ENCODE assay signal across 10 cellular contexts in genomic region chr7:361680-362415, GRCh38.
DNase-seq lines count a peak whose midpoint lies in the region; ATAC-seq lines count a peak whose summit lies in the region.
"Had no signal": no experiment of that assay in that cellular context is flagged by ENCODE, and none has a peak within 500 bp of the region (broad histone marks: within the 10 kb centered on the region; RNA-seq: fewer than 3 reads in every experiment).

No MANE protein-coding gene starts in this region.

- H4K20me1 ChIP-seq in BLaER1: no peaks in the 10 kb centered on the region

- peak overlapping the region; percentile 93 for H3K27ac ChIP-seq in BLaER1
- H3K27ac ChIP-seq in duodenal mucosa (ENCODE audit: low read depth, low read length): peak overlapping the region; percentile 4
- H3K27ac ChIP-seq: psoas muscle had no signal

- ATAC-seq in natural killer cell treated with Interleukin-12 subunit alpha and Interleukin-12 subunit beta and Interleukin-15 and Interleukin-18, amount 100 ng/mL, for 72 hours: no peak
- ATAC-seq in GM21447 (IDR thresholded peaks at IDR 0.05; ENCODE audit: unreplicated experiment): no peak
- ATAC-seq in HG03439 (IDR thresholded peaks at IDR 0.05; ENCODE audit: unreplicated experiment): no peak
- no peak for ATAC-seq in HG03520 (IDR thresholded peaks at IDR 0.05; ENCODE audit: unreplicated experiment)
- ATAC-seq: psoas muscle had no signal

- DNase-seq in natural killer cell treated with Interleukin-12 subunit alpha and Interleukin-12 subunit beta and Interleukin-15 and Interleukin-18, amount 100 ng/mL, for 72 hours (ENCODE audit: low spot score): no peak
- no peak for DNase-seq in H7
- DNase-seq: NCI-H1417 treated with DMSO at 0.1 percent for 48 hours had no signal

- peak overlapping the region; percentile 88 for H3K4me2 ChIP-seq in BLaER1

- peak overlapping the region; percentile 70 for H3K9ac ChIP-seq in BLaER1
- peak overlapping the region; percentile 19 to 45 for H3K9ac ChIP-seq in duodenal mucosa (ENCODE audit: low read depth in 1 of 2, low read length in 2 of 2)

- H3K27ac Mint-ChIP-seq in IgD-negative memory B cell: no peak overlapping the region
- H3K27ac Mint-ChIP-seq in natural killer cell treated with Interleukin-12 subunit alpha and Interleukin-12 subunit beta and Interleukin-15 and Interleukin-18, amount 100 ng/mL, for 72 hours: peak overlapping the region; percentile 78 to 82

- H3K4me1 Mint-ChIP-seq in IgD-negative memory B cell: peaks cover 16 to 24% (median 21%) of the 10 kb centered on the region in 3 donors
- H3K4me1 Mint-ChIP-seq in natural killer cell treated with Interleukin-12 subunit alpha and Interleukin-12 subunit beta and Interleukin-15 and Interleukin-18, amount 100 ng/mL, for 72 hours (ENCODE audit: low read depth in 2 of 2): peaks cover 27 to 36% of the 10 kb centered on the region in 2 donors

- no peaks in the 10 kb centered on the region for H3K27me3 ChIP-seq in BLaER1
- peaks cover 3 to 5% of the 10 kb centered on the region in 2 donors for H3K27me3 ChIP-seq in duodenal mucosa (ENCODE audit: control insufficient read depth in 1 of 2, insufficient read depth in 2 of 2, low read length in 2 of 2)
- no peaks in the 10 kb centered on the region; the same call in 1 of the 2 replicates for H3K27me3 ChIP-seq in H7 (ENCODE audit: control insufficient read depth, insufficient read depth, low read length)

- peaks cover 6% of the 10 kb centered on the region; the same call in 1 of the 2 replicates for H3K9me3 ChIP-seq in BLaER1
- peaks cover 0 to 7% of the 10 kb centered on the region in 2 donors for H3K9me3 ChIP-seq in duodenal mucosa (ENCODE audit: control insufficient read depth in 1 of 2, low read length in 2 of 2)

- peak overlapping the region in 3 of 4 donors; percentile 64 to 89 (median 85) for H3K4me3 Mint-ChIP-seq in IgD-negative memory B cell
- peak overlapping the region; percentile 86 for H3K4me3 Mint-ChIP-seq in natural killer cell treated with Interleukin-12 subunit alpha and Interleukin-12 subunit beta and Interleukin-15 and Interleukin-18, amount 100 ng/mL, for 72 hours

- H3K36me3 Mint-ChIP-seq in IgD-negative memory B cell: no peaks in the 10 kb centered on the region
- peaks cover 11% of the 10 kb centered on the region for H3K36me3 Mint-ChIP-seq in natural killer cell treated with Interleukin-12 subunit alpha and Interleukin-12 subunit beta and Interleukin-15 and Interleukin-18, amount 100 ng/mL, for 72 hours

- H3K36me3 ChIP-seq in BLaER1: no peaks in the 10 kb centered on the region
- no peaks in the 10 kb centered on the region for H3K36me3 ChIP-seq in duodenal mucosa (ENCODE audit: control insufficient read depth in 1 of 2, insufficient read depth in 2 of 2, low read length in 2 of 2)
- H3K36me3 ChIP-seq in H7 (replicated peaks; ENCODE audit: control insufficient read depth, insufficient read depth, low read length): no peaks in the 10 kb centered on the region

- H3K4me1 ChIP-seq in BLaER1 (peaks cover 100% of the 10 kb centered on the region), duodenal mucosa (ENCODE audit: control insufficient read depth in 1 of 2, insufficient read depth in 2 of 2, low read length in 2 of 2) (peaks cover 8 to 11% of the 10 kb centered on the region in 2 donors)
- H3K4me1 ChIP-seq: psoas muscle had no signal

- peaks cover 0 to 7% (median 4%) of the 10 kb centered on the region in 3 donors for H3K9me3 Mint-ChIP-seq in IgD-negative memory B cell
- peaks cover 8% of the 10 kb centered on the region for H3K9me3 Mint-ChIP-seq in natural killer cell treated with Interleukin-12 subunit alpha and Interleukin-12 subunit beta and Interleukin-15 and Interleukin-18, amount 100 ng/mL, for 72 hours

- peaks cover 56% of the 10 kb centered on the region for H3K27me3 Mint-ChIP-seq in IgD-negative memory B cell
- H3K27me3 Mint-ChIP-seq in natural killer cell treated with Interleukin-12 subunit alpha and Interleukin-12 subunit beta and Interleukin-15 and Interleukin-18, amount 100 ng/mL, for 72 hours: peaks cover 24% of the 10 kb centered on the region in 2 donors

- H3K4me3 ChIP-seq in BLaER1: peak overlapping the region; percentile 40
- peak overlapping the region; percentile 16 to 62 for H3K4me3 ChIP-seq in duodenal mucosa (ENCODE audit: low read depth in 1 of 2, low read length in 2 of 2)
- no peak overlapping the region for H3K4me3 ChIP-seq in H7 (ENCODE audit: insufficient read depth, low read depth, low read length)
- H3K4me3 ChIP-seq: psoas muscle had no signal

Comparison
In these comparisons a context has a peak if more than half of its experiments do, and no peak if none do; other contexts are left out.
1. H3K27ac Mint-ChIP-seq: peak in natural killer cell treated with Interleukin-12 subunit alpha and Interleukin-12 subunit beta and Interleukin-15 and Interleukin-18, amount 100 ng/mL, for 72 hours (2 of 2); none in IgD-negative memory B cell (0 of 3).